2 cellular contexts compared by ENCODE assay signal in the genomic region with DNA sequence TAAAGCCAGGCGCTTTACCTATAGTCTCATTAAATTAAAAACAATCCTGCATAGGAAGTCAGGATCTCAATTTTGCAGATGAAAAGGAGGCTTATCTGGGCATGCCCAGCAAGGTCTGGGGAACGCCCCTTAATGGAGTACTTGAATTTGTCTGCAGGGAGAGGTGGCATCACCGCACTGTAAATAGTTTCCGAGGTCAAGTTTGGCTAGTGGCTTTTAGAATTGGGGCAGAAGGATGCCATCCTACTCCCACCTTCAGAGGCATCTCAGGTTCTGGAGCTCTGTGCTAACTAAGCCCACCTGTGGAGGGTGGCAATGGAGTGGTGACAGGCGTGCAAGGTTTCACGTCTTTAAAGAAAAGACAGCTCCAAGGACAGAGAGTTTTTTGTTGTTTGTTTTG.
TF ChIP-seq lines count a peak whose summit lies in the region.

No MANE protein-coding gene starts in this region.

TF ChIP-seq in GM23338, 12 proteins besides CTCF, POLR2A, EP300 and RAD21 (continued from another document):
- TF ChIP-seq ZNF462 (CRISPR knock-in tag; IDR thresholded peaks at IDR 0.05): no peak
- TF ChIP-seq REST (IDR thresholded peaks at IDR 0.05; ENCODE audit: unreplicated experiment): no peak
- TF ChIP-seq CREB1 (CRISPR knock-in tag; IDR thresholded peaks at IDR 0.05; ENCODE audit: low read depth): no peak
- TF ChIP-seq STAT1 (IDR thresholded peaks at IDR 0.05; ENCODE audit: unreplicated experiment): no peak
- TF ChIP-seq POLR2AphosphoS5 (IDR thresholded peaks at IDR 0.05; ENCODE audit: low read depth): no peak
- TF ChIP-seq EZH2phosphoT487 (IDR thresholded peaks at IDR 0.05; ENCODE audit: unreplicated experiment): no peak

TF ChIP-seq in WTC11, 78 proteins besides CTCF, POLR2A, EP300 and RAD21 (continued from another document):
- no peak for TF ChIP-seq MYBL2 (CRISPR knock-in tag; IDR thresholded peaks at IDR 0.05)
- no peak for TF ChIP-seq SOX15 (CRISPR knock-in tag; IDR thresholded peaks at IDR 0.05)
- TF ChIP-seq RORB (CRISPR knock-in tag; IDR thresholded peaks at IDR 0.05): no peak
TF ChIP-seq in WTC11: peak in this region for 0.
